In the genomic region with DNA sequence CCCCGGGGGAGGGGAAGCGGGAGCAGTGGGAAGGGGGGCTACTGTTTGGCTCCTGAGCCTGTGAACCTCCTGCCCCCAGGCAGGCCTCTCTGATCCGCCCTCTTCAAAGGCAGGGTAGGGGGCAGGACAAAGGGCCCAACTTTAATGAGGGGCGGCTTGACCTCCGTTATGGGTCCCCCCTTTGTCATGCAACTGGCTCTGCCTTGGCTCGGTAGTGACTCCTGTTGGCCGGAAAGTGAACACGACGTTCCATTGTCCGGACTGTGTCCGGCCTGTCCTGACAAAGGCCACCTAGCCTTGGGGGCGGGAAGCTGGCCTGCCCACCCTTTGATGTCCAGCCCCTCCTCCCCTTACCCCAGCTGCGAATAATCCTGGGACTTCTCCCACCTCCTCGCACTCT, we compare ENCODE assay signal across 17 cellular contexts. TPM values are rescaled to one million over a fixed set of nuclear protein-coding genes. Genes with fewer than 3 reads are reported as not detected.
A peak's percentile ranks its signal among the peaks of the same experiment; 100 is the strongest.
DNase-seq lines count a peak whose midpoint lies in the region; ATAC-seq and TF ChIP-seq lines count a peak whose summit lies in the region.
"Had no signal": no experiment of that assay in that cellular context is flagged by ENCODE, and none has a peak within 500 bp of the region (broad histone marks: within the 10 kb centered on the region; RNA-seq: fewer than 3 reads in every experiment).

No MANE protein-coding gene starts in this region.

- TF ChIP-seq CTCF in GM20000 (IDR thresholded peaks at IDR 0.05; ENCODE audit: extremely low read depth, missing control alignments) (peak; percentile 12), PC-3 (conservative IDR thresholded peaks at IDR 0.05; ENCODE audit: low read depth, low read length) (peak; percentile 39; the same call in 1 of the 2 replicates), foreskin keratinocyte (conservative IDR thresholded peaks at IDR 0.05) (peak; percentile 21), retinal pigment epithelial cell (conservative IDR thresholded peaks at IDR 0.05; ENCODE audit: low read depth, low read length) (peak; percentile 32)

- H3K9me3 ChIP-seq in PC-3 (ENCODE audit: low read length): no peaks in the 10 kb centered on the region
- H3K9me3 ChIP-seq: pancreas had no signal

- H3K9ac ChIP-seq in PC-3 (ENCODE audit: low read length): no peak overlapping the region

- H3F3A ChIP-seq in PC-3 (ENCODE audit: low read length, unreplicated experiment): no peaks in the 10 kb centered on the region

- H3K4me3 ChIP-seq in PC-3 (ENCODE audit: low read length) (no peak overlapping the region), retinal pigment epithelial cell (ENCODE audit: low read length) (no peak overlapping the region)
- H3K4me3 ChIP-seq: pancreas had no signal

- peaks cover 3% of the 10 kb centered on the region; the same call in 1 of the 2 replicates for H3K27me3 ChIP-seq in PC-3 (ENCODE audit: low read length)
- H3K27me3 ChIP-seq in foreskin keratinocyte: peaks cover 66% of the 10 kb centered on the region

- BruUV-seq in PC-3 (replicated peaks; lab: Mats Ljungman, UMichigan): no TSS peak

- no peaks in the 10 kb centered on the region for H3K4me1 ChIP-seq in PC-3 (ENCODE audit: insufficient read depth, low read length)
- no peaks in the 10 kb centered on the region for H3K4me1 ChIP-seq in foreskin keratinocyte
- H3K4me1 ChIP-seq: pancreas had no signal

- DNase-seq in GM20000 (ENCODE audit: low spot score): no peak
- DNase-seq in PC-3: no peak
- DNase-seq in foreskin keratinocyte: no peak
- DNase-seq in retinal pigment epithelial cell (ENCODE audit: low read depth): no peak
- DNase-seq in DMS 273 treated with DMSO at 0.1 percent for 48 hours (lab: John Stamatoyannopoulos, UW): no peak
- DNase-seq: activated CD4-positive, alpha-beta T cell treated with anti-CD3 and anti-CD28 coated beads for 1 hour; activated T-cell treated with anti-CD3 and anti-CD28 coated beads, Interleukin-2, amount 50 U/mL, for 1 hour; CD4-positive, CD25-positive, alpha-beta regulatory T cell; central memory CD4-positive, alpha-beta T cell; kidney; NCI-H1048; NCI-H2171 treated with DMSO at 0.1 percent for 48 hours; pancreas; T-helper 17 cell had no signal

- intact Hi-C loops in PC-3 (cut with micrococcal nuclease): no loop called here

- no peak overlapping the region for H3K4me2 ChIP-seq in PC-3 (ENCODE audit: low read length)

- ATAC-seq in PC-3: no peak
- no peak for ATAC-seq in foreskin keratinocyte
- no peak for ATAC-seq in GM21619 (IDR thresholded peaks at IDR 0.05; ENCODE audit: unreplicated experiment)
- ATAC-seq in GM18519 (IDR thresholded peaks at IDR 0.05; ENCODE audit: low FRiP score, unreplicated experiment): no peak
- ATAC-seq: activated naive CD4-positive, alpha-beta T cell treated with anti-CD3 and anti-CD28 coated beads, Interleukin-2, amount 50 U/mL, for 72 hours; pancreas; T-helper 17 cell had no signal

- H3K79me2 ChIP-seq in PC-3 (ENCODE audit: low read length): no peaks in the 10 kb centered on the region

- H4K20me1 ChIP-seq in PC-3 (ENCODE audit: low read length): no peaks in the 10 kb centered on the region

- no peak overlapping the region for H2AFZ ChIP-seq in PC-3 (ENCODE audit: low read length)

- no peaks in the 10 kb centered on the region for H3K36me3 ChIP-seq in PC-3 (ENCODE audit: low read depth, low read length)
- H3K36me3 ChIP-seq: pancreas had no signal

- H3K27ac ChIP-seq in PC-3 (ENCODE audit: low read length) (no peak overlapping the region), foreskin keratinocyte (no peak overlapping the region)
- H3K27ac ChIP-seq: pancreas had no signal

- CTCF ChIA-PET in PC-3 (lab: Charles Lee): no interaction called here

- H3K9me2 ChIP-seq in PC-3 (replicated peaks; ENCODE audit: low read length): no peaks in the 10 kb centered on the region

- POLR2A ChIA-PET in PC-3 (lab: Charles Lee; ENCODE audit: unreplicated experiment): interaction anchor here (0.6 kb wide), 1 partner anchor 100 kb away, joined by 5 read pairs; no protein-coding TSS in a partner anchor

RNA-seq across cellular contexts. Expression of gene CDX1, which starts 1.3 kb away (rescaled TPM):
- total RNA-seq in PC-3 (2014; rRNA removed) (not detected in 2 replicates), foreskin keratinocyte (not detected in 2 replicates)
- polyA plus RNA-seq in foreskin keratinocyte: not detected in 2 replicates
- total RNA-seq: activated naive CD4-positive, alpha-beta T cell treated with anti-CD3 and anti-CD28 coated beads, Interleukin-2, amount 50 U/mL, for 72 hours; CD4-positive, CD25-positive, alpha-beta regulatory T cell; kidney; T-helper 17 cell had no signal
- polyA plus RNA-seq: CD4-positive, CD25-positive, alpha-beta regulatory T cell had no signal

RNA-seq across cellular contexts. Expression of gene PDGFRB, which starts 12.3 kb away (rescaled TPM):
- 0.12 and 0.66 TPM in 2 replicates for total RNA-seq in PC-3 (2014; rRNA removed)
- not detected in 2 replicates for total RNA-seq in foreskin keratinocyte
- polyA plus RNA-seq in foreskin keratinocyte: not detected in 2 replicates
- total RNA-seq: CD4-positive, CD25-positive, alpha-beta regulatory T cell had no signal

RNA-seq across cellular contexts. Expression of gene SLC6A7, which starts 22.0 kb away (rescaled TPM):
- total RNA-seq in PC-3 (2014; rRNA removed) (0.29 and 0.35 TPM in 2 replicates), foreskin keratinocyte (not detected in 2 replicates)
- polyA plus RNA-seq in foreskin keratinocyte: not detected in 2 replicates
- total RNA-seq: activated naive CD4-positive, alpha-beta T cell treated with anti-CD3 and anti-CD28 coated beads, Interleukin-2, amount 50 U/mL, for 72 hours; CD4-positive, CD25-positive, alpha-beta regulatory T cell; kidney; pancreas; T-helper 17 cell had no signal
- polyA plus RNA-seq: CD4-positive, CD25-positive, alpha-beta regulatory T cell; pancreas had no signal
